ENCODE assay signal across 1 cellular context in genomic region chr5:124438390-124439380, GRCh38.
TF ChIP-seq lines count a peak whose summit lies in the region.

No MANE protein-coding gene starts in this region.

TF ChIP-seq in HepG2, 621 proteins besides CTCF, POLR2A, EP300 and RAD21 (continued from another document):
- TF ChIP-seq AFF4 (CRISPR knock-in tag; IDR thresholded peaks at IDR 0.05): no peak
- TF ChIP-seq GATAD1 (CRISPR knock-in tag; IDR thresholded peaks at IDR 0.05): no peak
- no peak for TF ChIP-seq NR2F1 (CRISPR knock-in tag; IDR thresholded peaks at IDR 0.05)
- TF ChIP-seq TARDBP (CRISPR knock-in tag; IDR thresholded peaks at IDR 0.05): no peak
- no peak for TF ChIP-seq UBTF (CRISPR knock-in tag; IDR thresholded peaks at IDR 0.05)
- no peak for TF ChIP-seq CEBPG (CRISPR knock-in tag; IDR thresholded peaks at IDR 0.05)
- no peak for TF ChIP-seq RFXAP (CRISPR knock-in tag; IDR thresholded peaks at IDR 0.05; ENCODE audit: borderline replicate concordance)
- no peak for TF ChIP-seq PRDM10 (CRISPR knock-in tag; IDR thresholded peaks at IDR 0.05; ENCODE audit: low read depth)
- no peak for TF ChIP-seq ERF (CRISPR knock-in tag; IDR thresholded peaks at IDR 0.05)
- no peak for TF ChIP-seq ZNF816 (CRISPR knock-in tag; IDR thresholded peaks at IDR 0.05; ENCODE audit: borderline replicate concordance)
- TF ChIP-seq ZNF318 (CRISPR knock-in tag; IDR thresholded peaks at IDR 0.05): no peak
